In genomic region chr6:108850669-108851467, GRCh38 we compare ENCODE assay signal across 1 cellular context.
TF ChIP-seq lines count a peak whose summit lies in the region.

No MANE protein-coding gene starts in this region.

TF ChIP-seq in HepG2, 621 proteins besides CTCF, POLR2A, EP300 and RAD21 (continued from another document):
- TF ChIP-seq ZNF687 (CRISPR knock-in tag; IDR thresholded peaks at IDR 0.05): peak; percentile 38
- TF ChIP-seq ZNF773 (CRISPR knock-in tag; IDR thresholded peaks at IDR 0.05; ENCODE audit: borderline replicate concordance): no peak
- TF ChIP-seq ATF5 (CRISPR knock-in tag; IDR thresholded peaks at IDR 0.05; ENCODE audit: low read depth): no peak
- no peak for TF ChIP-seq ZBTB38 (CRISPR knock-in tag; IDR thresholded peaks at IDR 0.05)
- TF ChIP-seq THAP7 (CRISPR knock-in tag; IDR thresholded peaks at IDR 0.05): no peak
- TF ChIP-seq ZNF747 (CRISPR knock-in tag; IDR thresholded peaks at IDR 0.05; ENCODE audit: borderline replicate concordance): no peak
- TF ChIP-seq ZNF274 (CRISPR knock-in tag; IDR thresholded peaks at IDR 0.05): no peak
- TF ChIP-seq HHEX (CRISPR knock-in tag; IDR thresholded peaks at IDR 0.05): no peak
- TF ChIP-seq ZNF326 (CRISPR knock-in tag; IDR thresholded peaks at IDR 0.05; ENCODE audit: borderline replicate concordance): no peak
- no peak for TF ChIP-seq ZNF792 (CRISPR knock-in tag; IDR thresholded peaks at IDR 0.05)
- no peak for TF ChIP-seq STAT5B (CRISPR knock-in tag; IDR thresholded peaks at IDR 0.05)
- no peak for TF ChIP-seq CHCHD3 (CRISPR knock-in tag; IDR thresholded peaks at IDR 0.05)
- no peak for TF ChIP-seq CBX5 (CRISPR knock-in tag; IDR thresholded peaks at IDR 0.05; ENCODE audit: borderline replicate concordance)
- TF ChIP-seq ZNF646 (CRISPR knock-in tag; IDR thresholded peaks at IDR 0.05): no peak
- TF ChIP-seq NR1H2 (CRISPR knock-in tag; IDR thresholded peaks at IDR 0.05; ENCODE audit: borderline replicate concordance, low read depth): no peak
